25 cellular contexts compared by ENCODE assay signal in the genomic region with DNA sequence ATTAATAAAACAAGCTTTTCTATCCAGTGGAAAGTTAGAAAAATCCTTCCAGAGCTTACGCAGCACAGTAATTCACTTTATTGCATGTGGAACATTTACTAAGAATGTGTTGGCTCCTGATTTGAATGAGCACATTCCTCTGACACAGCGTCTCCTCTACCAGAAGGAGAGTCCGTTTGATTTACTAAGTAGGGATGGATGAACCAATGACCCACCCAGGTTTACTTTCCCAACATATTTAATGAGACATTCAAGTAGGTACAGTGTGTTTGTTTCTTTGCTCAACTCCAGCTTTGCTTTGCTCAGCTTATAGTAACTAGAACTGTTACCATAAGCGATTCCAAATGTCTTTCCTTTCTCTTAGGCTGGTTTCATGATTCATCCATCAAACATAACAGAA.
"Had no signal": no experiment of that assay in that cellular context is flagged by ENCODE, and none has a peak within 500 bp of the region (broad histone marks: within the 10 kb centered on the region; RNA-seq: fewer than 3 reads in every experiment).

No MANE protein-coding gene starts in this region.

- H3K4me1 ChIP-seq: SJCRH30 had no signal

- H3K4me1 Mint-ChIP-seq: activated CD4-positive, alpha-beta T cell treated with anti-CD3 and anti-CD28 coated beads for 36 hours; activated CD4-positive, alpha-beta T cell treated with anti-CD3 and anti-CD28 coated beads, Interleukin-2, amount 10 ng/mL, durations not matched to agents 7 days and 5 days; activated naive CD4-positive, alpha-beta T cell treated with anti-CD3 and anti-CD28 coated beads, Interleukin-2, amount 10 ng/mL, durations not matched to agents 7 days and 5 days; activated naive CD8-positive, alpha-beta T cell treated with anti-CD3 and anti-CD28 coated beads, Interleukin-2, amount 50 U/mL, for 24 hours had no signal

- H3K27me3 ChIP-seq: brain microvascular endothelial cell, SJCRH30 had no signal

- ATAC-seq: activated CD4-positive, alpha-beta T cell treated with anti-CD3 and anti-CD28 coated beads for 36 hours; activated CD4-positive, CD25-positive, alpha-beta regulatory T cell treated with anti-CD3 and anti-CD28 coated beads, Interleukin-2, amount 50 U/mL, for 24 hours; activated CD8-positive, alpha-beta T cell treated with anti-CD3 and anti-CD28 coated beads, Interleukin-2, amount 10 ng/mL, durations not matched to agents 7 days and 5 days; activated naive CD8-positive, alpha-beta T cell treated with anti-CD3 and anti-CD28 coated beads, Interleukin-2, amount 50 U/mL, for 24 hours; activated T-cell treated with anti-CD3 and anti-CD28 coated beads, Interleukin-2, amount 50 U/mL, for 4 hours; Panc1 had no signal

- H3K27ac Mint-ChIP-seq: activated CD4-positive, alpha-beta T cell treated with anti-CD3 and anti-CD28 coated beads for 36 hours; activated CD4-positive, alpha-beta T cell treated with anti-CD3 and anti-CD28 coated beads, Interleukin-2, amount 10 ng/mL, durations not matched to agents 7 days and 5 days; activated CD8-positive, alpha-beta T cell treated with anti-CD3 and anti-CD28 coated beads, Interleukin-2, amount 10 ng/mL, durations not matched to agents 7 days and 5 days; activated naive CD4-positive, alpha-beta T cell treated with anti-CD3 and anti-CD28 coated beads, Interleukin-2, amount 10 ng/mL, durations not matched to agents 7 days and 5 days; activated naive CD8-positive, alpha-beta T cell; activated naive CD8-positive, alpha-beta T cell treated with anti-CD3 and anti-CD28 coated beads, Interleukin-2, amount 50 U/mL, for 24 hours; activated T-helper 1 cell treated with anti-CD3 and anti-CD28 coated beads, Interleukin-12 subunit alpha, Interleukin-12 subunit beta, Interleukin-2, Interleukin-4 antibody, amounts not matched to agents 30 ng/mL and 10 ng/mL and 1 ng/mL, durations not matched to agents 14 hours and 24 hours and 36 hours; T-helper 2 cell treated with Interferon-gamma antibody and Interleukin-4, amounts not matched to agents 5 μg/mL and 100 μg/mL, for 36 hours had no signal

- H3K4me3 ChIP-seq: SJCRH30, SK-N-MC had no signal

- H3K9me3 Mint-ChIP-seq: activated CD4-positive, alpha-beta T cell treated with anti-CD3 and anti-CD28 coated beads, Interleukin-2, amount 10 ng/mL, durations not matched to agents 7 days and 5 days; activated naive CD4-positive, alpha-beta T cell treated with anti-CD3 and anti-CD28 coated beads, Interleukin-2, amount 10 ng/mL, durations not matched to agents 7 days and 5 days; activated naive CD8-positive, alpha-beta T cell treated with anti-CD3 and anti-CD28 coated beads, Interleukin-2, amount 50 U/mL, for 24 hours; activated T-cell treated with anti-CD3 and anti-CD28 coated beads, Interleukin-2, amount 50 U/mL, for 4 hours; activated T-helper 1 cell treated with anti-CD3 and anti-CD28 coated beads, Interleukin-12 subunit alpha, Interleukin-12 subunit beta, Interleukin-2, Interleukin-4 antibody, amounts not matched to agents 30 ng/mL and 10 ng/mL and 1 ng/mL, durations not matched to agents 14 hours and 24 hours and 36 hours; T-helper 2 cell treated with Interferon-gamma antibody and Interleukin-4, amounts not matched to agents 5 μg/mL and 100 μg/mL, for 36 hours had no signal

- H3K9me3 ChIP-seq: SJCRH30 had no signal

- DNase-seq: activated CD4-positive, alpha-beta T cell treated with anti-CD3 and anti-CD28 coated beads for 36 hours; activated CD4-positive, alpha-beta T cell treated with anti-CD3 and anti-CD28 coated beads, Interleukin-2, amount 10 ng/mL, durations not matched to agents 7 days and 5 days; activated CD4-positive, alpha-beta T cell treated with anti-CD3 and anti-CD28 coated beads, Interleukin-2, amount 50 U/mL, for 48 hours; activated CD8-positive, alpha-beta T cell treated with anti-CD3 and anti-CD28 coated beads, Interleukin-2, amount 10 ng/mL, durations not matched to agents 7 days and 5 days; activated gamma-delta T cell treated with Interleukin-2 at 50 U/mL for 16 hours; activated naive CD4-positive, alpha-beta T cell treated with anti-CD3 and anti-CD28 coated beads, Interleukin-2, amount 10 ng/mL, durations not matched to agents 7 days and 5 days; activated naive CD8-positive, alpha-beta T cell treated with anti-CD3 and anti-CD28 coated beads, Interleukin-2, amount 50 U/mL, for 24 hours; activated T-cell treated with anti-CD3 and anti-CD28 coated beads, Interleukin-2, amount 50 U/mL, for 4 hours; anterior cingulate cortex; brain microvascular endothelial cell; central memory CD4-positive, alpha-beta T cell; NCI-H1105; NCI-H1417 treated with DMSO at 0.1 percent for 48 hours; NCI-H187 treated with DMSO at 0.1 percent for 48 hours; NCI-H2081 treated with DMSO at 0.1 percent for 48 hours; NCI-H226; NCI-H524 treated with DMSO at 0.1 percent for 48 hours; SHP77; SJCRH30 had no signal

- H3K36me3 ChIP-seq: brain microvascular endothelial cell, SJCRH30 had no signal

- H3K27me3 Mint-ChIP-seq: activated CD4-positive, alpha-beta T cell treated with anti-CD3 and anti-CD28 coated beads for 36 hours; activated CD4-positive, alpha-beta T cell treated with anti-CD3 and anti-CD28 coated beads, Interleukin-2, amount 10 ng/mL, durations not matched to agents 7 days and 5 days; activated naive CD4-positive, alpha-beta T cell treated with anti-CD3 and anti-CD28 coated beads, Interleukin-2, amount 10 ng/mL, durations not matched to agents 7 days and 5 days; activated naive CD8-positive, alpha-beta T cell; activated naive CD8-positive, alpha-beta T cell treated with anti-CD3 and anti-CD28 coated beads, Interleukin-2, amount 50 U/mL, for 24 hours had no signal

- H3K36me3 Mint-ChIP-seq: activated naive CD4-positive, alpha-beta T cell treated with anti-CD3 and anti-CD28 coated beads, Interleukin-2, amount 10 ng/mL, durations not matched to agents 7 days and 5 days; activated naive CD8-positive, alpha-beta T cell had no signal

- H3K4me3 Mint-ChIP-seq: activated CD4-positive, alpha-beta T cell treated with anti-CD3 and anti-CD28 coated beads for 36 hours; activated CD4-positive, alpha-beta T cell treated with anti-CD3 and anti-CD28 coated beads, Interleukin-2, amount 10 ng/mL, durations not matched to agents 7 days and 5 days; activated CD8-positive, alpha-beta T cell treated with anti-CD3 and anti-CD28 coated beads, Interleukin-2, amount 10 ng/mL, durations not matched to agents 7 days and 5 days; activated naive CD4-positive, alpha-beta T cell treated with anti-CD3 and anti-CD28 coated beads, Interleukin-2, amount 10 ng/mL, durations not matched to agents 7 days and 5 days; activated naive CD8-positive, alpha-beta T cell; activated naive CD8-positive, alpha-beta T cell treated with anti-CD3 and anti-CD28 coated beads, Interleukin-2, amount 50 U/mL, for 24 hours; activated T-cell treated with anti-CD3 and anti-CD28 coated beads, Interleukin-2, amount 50 U/mL, for 4 hours; activated T-helper 1 cell treated with anti-CD3 and anti-CD28 coated beads, Interleukin-12 subunit alpha, Interleukin-12 subunit beta, Interleukin-2, Interleukin-4 antibody, amounts not matched to agents 30 ng/mL and 10 ng/mL and 1 ng/mL, durations not matched to agents 14 hours and 24 hours and 36 hours; T-helper 2 cell treated with Interferon-gamma antibody and Interleukin-4, amounts not matched to agents 5 μg/mL and 100 μg/mL, for 36 hours had no signal
